Comparison of ENCODE assay signal across 8 cellular contexts in genomic region chr11:7500251-7500650, GRCh38. TPM values are rescaled to one million over a fixed set of nuclear protein-coding genes. Genes with fewer than 3 reads are reported as not detected.
"Had no signal": no experiment of that assay in that cellular context is flagged by ENCODE, and none has a peak within 500 bp of the region (broad histone marks: within the 10 kb centered on the region; RNA-seq: fewer than 3 reads in every experiment).

No MANE protein-coding gene starts in this region.

- H3K27ac ChIP-seq: GM23248 had no signal

- H2AFZ ChIP-seq: GM23248 had no signal

- ATAC-seq: K562 had no signal

- DNase-seq: GM23248, GOT3, H7, HCEC 1CT, IMR-90, KG1 had no signal

- H3K4me3 ChIP-seq: GM23248, K562 had no signal

- H3K9ac ChIP-seq: GM23248 had no signal

RNA-seq across cellular contexts. Expression of gene OLFML1, which starts 14.9 kb away (rescaled TPM):
- total RNA-seq: HT-29, K562 had no signal
- polyA plus RNA-seq: K562 had no signal
